In the genomic region with DNA sequence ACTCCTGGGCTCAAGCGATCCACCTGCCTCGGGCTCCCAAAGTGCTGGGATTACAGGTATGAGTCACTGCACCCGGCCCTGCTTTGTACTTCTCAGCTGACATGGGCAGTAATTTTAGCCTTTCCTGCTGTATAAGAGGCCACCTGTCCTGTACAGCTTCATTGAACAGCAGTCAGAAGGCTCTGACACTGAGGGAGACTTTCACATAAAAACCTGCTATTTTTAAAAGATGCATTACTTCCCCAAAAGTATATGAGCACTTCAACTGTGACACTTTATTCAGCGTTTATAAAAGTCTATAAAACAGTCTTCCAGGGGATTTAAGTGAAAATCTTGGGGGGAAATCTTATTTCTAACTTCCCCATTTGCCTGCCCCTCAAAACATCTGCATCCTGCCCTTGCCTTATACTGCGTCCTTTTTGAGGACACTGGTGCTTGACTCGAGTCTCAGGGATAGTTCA, we compare ENCODE assay signal across 13 cellular contexts. TPM values are rescaled to one million over a fixed set of nuclear protein-coding genes. Genes with fewer than 3 reads are reported as not detected.
DNase-seq lines count a peak whose midpoint lies in the region; ATAC-seq and TF ChIP-seq lines count a peak whose summit lies in the region.
"Had no signal": no experiment of that assay in that cellular context is flagged by ENCODE, and none has a peak within 500 bp of the region (broad histone marks: within the 10 kb centered on the region; RNA-seq: fewer than 3 reads in every experiment).

No MANE protein-coding gene starts in this region.

- no peaks in the 10 kb centered on the region for H3K27me3 ChIP-seq in PC-9 (ENCODE audit: insufficient read depth, low read depth)

- H2AFZ ChIP-seq in PC-9, result no peak overlapping the region

- peaks cover 38% of the 10 kb centered on the region for H3K4me1 ChIP-seq in PC-9 (replicated peaks; ENCODE audit: insufficient read depth)

- peak overlapping the region; percentile 65 for H3K4me2 ChIP-seq in PC-9

- peaks cover 2% of the 10 kb centered on the region for H3K36me3 Mint-ChIP-seq in IgD-negative memory B cell
- H3K36me3 Mint-ChIP-seq in naive thymus-derived CD8-positive, alpha-beta T cell, result no peaks in the 10 kb centered on the region
- H3K36me3 Mint-ChIP-seq: brain; stimulated activated effector memory CD8-positive, alpha-beta T cell treated with anti-CD3 and anti-CD28 coated beads, Interleukin-12 subunit alpha, Interleukin-12 subunit beta, amount 100 ng/mL, for 72 hours had no signal

- peaks cover 26% of the 10 kb centered on the region for H3F3A ChIP-seq in PC-9 (ENCODE audit: insufficient read depth, low read depth)

- no peaks in the 10 kb centered on the region for H3K27me3 Mint-ChIP-seq in IgD-negative memory B cell
- no peaks in the 10 kb centered on the region for H3K27me3 Mint-ChIP-seq in naive thymus-derived CD8-positive, alpha-beta T cell
- H3K27me3 Mint-ChIP-seq: brain had no signal

- no peaks in the 10 kb centered on the region for H3K79me2 ChIP-seq in PC-9 (ENCODE audit: low read depth)

- DNase-seq in PC-9, result peak; percentile 77 to 84
- peak; percentile 66 for DNase-seq in renal cortical epithelial cell (ENCODE audit: low read depth)
- DNase-seq in naive thymus-derived CD8-positive, alpha-beta T cell, result no peak
- no peak for DNase-seq in ureter (ENCODE audit: low spot score)
- DNase-seq: activated T-cell treated with anti-CD3 and anti-CD28 coated beads, Interleukin-2, amount 50 U/mL, for 4 hours; DND-41 had no signal

- H3K4me1 Mint-ChIP-seq in IgD-negative memory B cell, result peaks cover 33 to 37% (median 34%) of the 10 kb centered on the region in 3 donors
- peaks cover 29 to 47% (median 35%) of the 10 kb centered on the region in 4 donors for H3K4me1 Mint-ChIP-seq in naive thymus-derived CD8-positive, alpha-beta T cell
- H3K4me1 Mint-ChIP-seq: nephron had no signal

- peak overlapping the region; percentile 26 for H3K27ac ChIP-seq in PC-9

- H3K4me3 ChIP-seq in PC-9, result peak overlapping the region; percentile 13; the same call in 1 of the 2 replicates

- BruUV-seq in PC-9 (replicated peaks; lab: Mats Ljungman, UMichigan), result no TSS peak

- POLR2A ChIA-PET in PC-9 (lab: Charles Lee; ENCODE audit: unreplicated experiment), result interaction anchor here (0.6 to 0.9 kb wide), 3 partner anchors 8 to 49 kb away, joined by 5 to 8 read pairs (median 7); partner anchors contain the start of gene ARMH1
- POLR2A ChIA-PET in naive thymus-derived CD8-positive, alpha-beta T cell (lab: Charles Lee), result interaction anchor here (0.6 to 1.5 kb wide), 6 partner anchors 9 to 86 kb away, joined by 3 to 14 read pairs (median 3); no protein-coding TSS in a partner anchor

- H3K4me3 Mint-ChIP-seq in IgD-negative memory B cell, result peak overlapping the region; percentile 41 to 88 (median 82)
- peak overlapping the region in 1 of 10 donors; percentile 24 for H3K4me3 Mint-ChIP-seq in naive thymus-derived CD8-positive, alpha-beta T cell
- H3K4me3 Mint-ChIP-seq: activated T-cell treated with anti-CD3 and anti-CD28 coated beads, Interleukin-2, amount 50 U/mL, for 4 hours; brain; nephron; stimulated activated effector memory CD8-positive, alpha-beta T cell treated with anti-CD3 and anti-CD28 coated beads, Interleukin-12 subunit alpha, Interleukin-12 subunit beta, amount 100 ng/mL, for 72 hours had no signal

- TF ChIP-seq CTCF in PC-9 (conservative IDR thresholded peaks at IDR 0.05), result no peak

- no peaks in the 10 kb centered on the region for H3K9me2 ChIP-seq in PC-9 (ENCODE audit: insufficient read depth)

- no peaks in the 10 kb centered on the region for H3K36me3 ChIP-seq in PC-9 (ENCODE audit: low read depth)

- no peaks in the 10 kb centered on the region for H4K20me1 ChIP-seq in PC-9 (ENCODE audit: insufficient read depth)

- peak; percentile 61 for ATAC-seq in GM19397 (IDR thresholded peaks at IDR 0.05; ENCODE audit: unreplicated experiment)
- no peak for ATAC-seq in naive thymus-derived CD8-positive, alpha-beta T cell
- ATAC-seq in GM21526 (IDR thresholded peaks at IDR 0.05; ENCODE audit: low FRiP score, unreplicated experiment), result no peak
- ATAC-seq: activated T-cell treated with anti-CD3 and anti-CD28 coated beads, Interleukin-2, amount 50 U/mL, for 4 hours; stimulated activated effector memory CD8-positive, alpha-beta T cell treated with anti-CD3 and anti-CD28 coated beads, Interleukin-12 subunit alpha, Interleukin-12 subunit beta, amount 100 ng/mL, for 72 hours had no signal

- H3K9me3 Mint-ChIP-seq in IgD-negative memory B cell, result no peaks in the 10 kb centered on the region
- H3K9me3 Mint-ChIP-seq in naive thymus-derived CD8-positive, alpha-beta T cell, result no peaks in the 10 kb centered on the region
- H3K9me3 Mint-ChIP-seq: activated T-cell treated with anti-CD3 and anti-CD28 coated beads, Interleukin-2, amount 50 U/mL, for 4 hours; stimulated activated effector memory CD8-positive, alpha-beta T cell treated with anti-CD3 and anti-CD28 coated beads, Interleukin-12 subunit alpha, Interleukin-12 subunit beta, amount 100 ng/mL, for 72 hours had no signal

- intact Hi-C loops in PC-9 (cut with micrococcal nuclease; ENCODE audit: unreplicated experiment), result loop anchor here (1.0 kb wide), 1 partner anchor 58 kb away; no protein-coding TSS in a partner anchor

- H3K27ac Mint-ChIP-seq in IgD-negative memory B cell, result peak overlapping the region; percentile 76 to 96 (median 85)
- peak overlapping the region in 2 of 10 donors; percentile 6 to 41 for H3K27ac Mint-ChIP-seq in naive thymus-derived CD8-positive, alpha-beta T cell
- H3K27ac Mint-ChIP-seq: brain; nephron; stimulated activated effector memory CD8-positive, alpha-beta T cell treated with anti-CD3 and anti-CD28 coated beads, Interleukin-12 subunit alpha, Interleukin-12 subunit beta, amount 100 ng/mL, for 72 hours had no signal

- H3K9me3 ChIP-seq in PC-9 (ENCODE audit: insufficient read depth, low read depth), result no peaks in the 10 kb centered on the region

- CTCF ChIA-PET in PC-9 (lab: Charles Lee), result interaction anchor here (0.6 to 0.9 kb wide), 4 partner anchors 15 to 623 kb away, joined by 3 to 6 read pairs (median 3); no protein-coding TSS in a partner anchor

RNA-seq across cellular contexts. Expression of gene RNU5D-1, which starts 17.6 kb away (rescaled TPM):
- polyA plus RNA-seq in IgD-negative memory B cell, result not detected
- total RNA-seq in PC-9 (2021), result not detected in 2 replicates
- not detected in 2 replicates for total RNA-seq in renal cortical epithelial cell
- not detected for total RNA-seq in naive thymus-derived CD8-positive, alpha-beta T cell
- polyA plus RNA-seq in naive thymus-derived CD8-positive, alpha-beta T cell, result not detected
- not detected for total RNA-seq in ureter
- total RNA-seq: activated T-cell treated with anti-CD3 and anti-CD28 coated beads, Interleukin-2, amount 50 U/mL, for 4 hours; epithelial cell of proximal tubule had no signal

RNA-seq across cellular contexts. Expression of gene KIF2C, which starts 26.3 kb away (rescaled TPM):
- 0.39 TPM for polyA plus RNA-seq in IgD-negative memory B cell
- 103 and 119 TPM in 2 replicates for total RNA-seq in PC-9 (2021)
- total RNA-seq in renal cortical epithelial cell, result 0.94 and 15.5 TPM in 2 replicates
- total RNA-seq in naive thymus-derived CD8-positive, alpha-beta T cell, result under 1 TPM; 0.41 to 0.91 TPM
- polyA plus RNA-seq in naive thymus-derived CD8-positive, alpha-beta T cell, result under 1 TPM; 0.40 to 0.61 (median 0.40) TPM
- total RNA-seq in ureter, result 3.5 TPM

RNA-seq across cellular contexts. Expression of gene ARMH1, which starts 38.8 kb away (rescaled TPM):
- polyA plus RNA-seq in IgD-negative memory B cell, result 5.6 TPM
- total RNA-seq in PC-9 (2021) (16.3 and 16.9 TPM in 2 replicates), renal cortical epithelial cell (6.7 TPM in 1 of 2 replicates, not detected in the other), ureter (3.0 TPM)
- 10 to 100 TPM; 70.4 to 79.0 TPM for total RNA-seq in naive thymus-derived CD8-positive, alpha-beta T cell
- 10 to 100 TPM; 46.2 to 75.6 (median 53.2) TPM for polyA plus RNA-seq in naive thymus-derived CD8-positive, alpha-beta T cell
- total RNA-seq: epithelial cell of proximal tubule had no signal

RNA-seq across cellular contexts. Expression of gene TMEM53, which starts 39.1 kb away (rescaled TPM):
- 11.5 TPM for polyA plus RNA-seq in IgD-negative memory B cell
- total RNA-seq in PC-9 (2021) (33.2 and 36.1 TPM in 2 replicates), renal cortical epithelial cell (8.4 and 8.9 TPM in 2 replicates), ureter (20.5 TPM)
- total RNA-seq in naive thymus-derived CD8-positive, alpha-beta T cell, result 1 to 10 TPM; 1.0 to 2.1 TPM
- polyA plus RNA-seq in naive thymus-derived CD8-positive, alpha-beta T cell, result 1 to 10 TPM; 4.6 to 5.9 (median 5.5) TPM

Comparison
In these comparisons a context has a peak if more than half of its experiments do, and no peak if none do; other contexts are left out.
1. DNase-seq: peak in PC-9 (2 of 2) and renal cortical epithelial cell (single experiment); none in naive thymus-derived CD8-positive, alpha-beta T cell (0 of 10) and ureter (single experiment).